ENCODE assay signal across 20 cellular contexts in the genomic region with DNA sequence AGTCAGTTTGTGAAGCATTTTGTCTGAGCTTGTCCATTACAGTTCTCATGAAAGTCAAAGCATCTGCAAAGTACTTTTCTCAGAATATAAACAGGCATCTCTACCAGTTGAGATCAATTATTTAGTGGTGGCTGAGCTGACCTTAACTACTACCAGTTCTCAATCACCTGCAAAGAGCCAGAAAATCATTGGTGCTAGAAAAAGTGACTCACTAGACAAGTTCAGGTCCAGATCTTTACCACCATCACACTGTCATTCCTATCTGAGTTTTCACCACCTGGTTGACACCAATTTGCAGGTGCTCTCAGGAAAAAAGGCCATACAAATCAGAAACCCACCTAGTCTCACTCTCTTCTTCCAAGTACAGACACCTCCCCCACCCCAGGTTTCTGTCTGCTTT. TPM values are rescaled to one million over a fixed set of nuclear protein-coding genes. Genes with fewer than 3 reads are reported as not detected.
DNase-seq lines count a peak whose midpoint lies in the region; ATAC-seq, FAIRE-seq and TF ChIP-seq lines count a peak whose summit lies in the region.
"Had no signal": no experiment of that assay in that cellular context is flagged by ENCODE, and none has a peak within 500 bp of the region (broad histone marks: within the 10 kb centered on the region; RNA-seq: fewer than 3 reads in every experiment).

No MANE protein-coding gene starts in this region.

- no peak for FAIRE-seq in HepG2 (lab: Jason Lieb, UNC)

- POLR2A ChIA-PET in HepG2 (lab: Yijun Ruan, JAX), result interaction anchor here (1.4 kb wide), 1 partner anchor 55 kb away, joined by 3 read pairs; no protein-coding TSS in a partner anchor

- H3K4me2 ChIP-seq in HepG2 (ENCODE audit: low read depth, low read length) (no peak overlapping the region), OCI-LY1 (ENCODE audit: low read length) (peak overlapping the region; percentile 42)

- peaks cover 4 to 34% of the 10 kb centered on the region in 2 experiments; a peak in 4 of 5 replicates for H3K36me3 ChIP-seq in HepG2 (replicated peaks in 1 of 2; ENCODE audit: control insufficient read depth in 1 of 2, insufficient read depth in 2 of 2, low read length in 2 of 2)
- no peaks in the 10 kb centered on the region for H3K36me3 ChIP-seq in right lobe of liver
- peaks cover 7% of the 10 kb centered on the region; the same call in 1 of the 2 replicates for H3K36me3 ChIP-seq in OCI-LY1 (ENCODE audit: insufficient read depth, low read length)
- H3K36me3 ChIP-seq: esophagus muscularis mucosa, ovary, sigmoid colon, upper lobe of left lung had no signal

- TF ChIP-seq CTCF in HepG2 (CRISPR knock-in tag; IDR thresholded peaks at IDR 0.05) (no peak), right lobe of liver (IDR thresholded peaks at IDR 0.05) (no peak), OCI-LY1 (IDR thresholded peaks at IDR 0.05; ENCODE audit: low read length) (no peak)

- H3K27ac ChIP-seq in HepG2 (ENCODE audit: extremely low read length, insufficient read depth, low read length) (peak overlapping the region; percentile 15), right lobe of liver (no peak overlapping the region), OCI-LY1 (ENCODE audit: low read depth, low read length, poor library complexity, severe bottlenecking) (peak overlapping the region; percentile 89)
- H3K27ac ChIP-seq: esophagus muscularis mucosa, ovary, upper lobe of left lung, VCaP had no signal

- ATAC-seq in HepG2 (no peak), right lobe of liver (no peak), HG03378 (IDR thresholded peaks at IDR 0.05; ENCODE audit: unreplicated experiment) (no peak)
- ATAC-seq: left ventricle myocardium superior, T-cell had no signal

- H3K27me3 ChIP-seq in HepG2 (ENCODE audit: control insufficient read depth in 1 of 2, insufficient read depth in 2 of 2, low read length in 2 of 2) (no peaks in the 10 kb centered on the region), right lobe of liver (no peaks in the 10 kb centered on the region), OCI-LY1 (ENCODE audit: insufficient read depth, low read length) (no peaks in the 10 kb centered on the region)
- H3K27me3 ChIP-seq: esophagus muscularis mucosa, ovary, sigmoid colon, upper lobe of left lung had no signal

- BruUV-seq in HepG2 (replicated peaks; lab: Mats Ljungman, UMichigan), result no TSS peak

- no peak for TF ChIP-seq RAD21 in HepG2 (CRISPR knock-in tag; IDR thresholded peaks at IDR 0.05)

- TF ChIP-seq EP300 in HepG2 (IDR thresholded peaks at IDR 0.05; ENCODE audit: low read depth in 2 of 2, low read length in 2 of 2) (no peak), HepG2 (CRISPR knock-in tag; IDR thresholded peaks at IDR 0.05; ENCODE audit: borderline replicate concordance) (no peak)

- CTCF ChIA-PET in HepG2 (lab: Yijun Ruan, JAX; ENCODE audit: low intra/inter-chr PET ratio, low total read pairs), result no interaction called here

- DNase-seq in HepG2 (ENCODE audit: low spot score) (no peak), right lobe of liver (no peak), kidney tubule cell (ENCODE audit: low spot score) (peak; percentile 36), DMS79 treated with DMSO at 0.1 percent for 48 hours (lab: John Stamatoyannopoulos, UW) (no peak), NCI-H69 (lab: John Stamatoyannopoulos, UW) (no peak), hypothalamus (lab: John Stamatoyannopoulos, UW) (no peak)
- DNase-seq: ACHN; activated CD4-positive, alpha-beta memory T cell treated with anti-CD3 and anti-CD28 coated beads for 36 hours; left ventricle myocardium superior; NCI-H2029 treated with DMSO at 0.1 percent for 48 hours; NCI-H446; ovary; SHP77 treated with DMSO at 0.1 percent for 48 hours; sigmoid colon; T-cell; upper lobe of left lung had no signal

- H3K4me1 ChIP-seq in HepG2 (ENCODE audit: insufficient read depth, low read length) (peaks cover 22% of the 10 kb centered on the region), right lobe of liver (peaks cover 0 to 19% (median 5%) of the 10 kb centered on the region in 4 donors), OCI-LY1 (ENCODE audit: insufficient read depth, low read length, severe bottlenecking) (peaks cover 57% of the 10 kb centered on the region)

- no peak overlapping the region for H3K4me3 ChIP-seq in HepG2 (replicated peaks in 1 of 3; ENCODE audit: insufficient read depth in 1 of 3, low read depth in 2 of 3, low read length in 3 of 3)
- H3K4me3 ChIP-seq in right lobe of liver, result no peak overlapping the region
- H3K4me3 ChIP-seq in OCI-LY1 (ENCODE audit: low read depth, low read length, poor library complexity, severe bottlenecking), result peak overlapping the region; percentile 20
- H3K4me3 ChIP-seq: esophagus muscularis mucosa, ovary, sigmoid colon, upper lobe of left lung had no signal

- TF ChIP-seq POLR2A in HepG2 (IDR thresholded peaks at IDR 0.05; ENCODE audit: insufficient read depth in 1 of 2, low read depth in 2 of 2, low read length in 2 of 2), result no peak
- no peak for TF ChIP-seq POLR2A in right lobe of liver (IDR thresholded peaks at IDR 0.05)

- peaks cover 18% of the 10 kb centered on the region; the same call in 1 of the 2 replicates for H4K20me1 ChIP-seq in HepG2 (ENCODE audit: insufficient read depth, low read length)
- H4K20me1 ChIP-seq in OCI-LY1 (ENCODE audit: insufficient read depth, low read length), result no peaks in the 10 kb centered on the region

- no peaks in the 10 kb centered on the region; the same call in 1 of the 2 replicates for H3F3A ChIP-seq in OCI-LY1 (ENCODE audit: insufficient read depth, low read length)

- intact Hi-C loops in HepG2 (cut with micrococcal nuclease; ENCODE audit: unreplicated experiment) (no loop called here), right lobe of liver (cut with DNase I) (no loop called here)

- peaks cover 94% of the 10 kb centered on the region for H3K79me2 ChIP-seq in HepG2 (ENCODE audit: insufficient read depth, low read length)
- peaks cover 43% of the 10 kb centered on the region for H3K79me2 ChIP-seq in OCI-LY1 (ENCODE audit: insufficient read depth, low read length)

- H3K9ac ChIP-seq in HepG2 (ENCODE audit: insufficient read depth, low read depth, low read length) (no peak overlapping the region), OCI-LY1 (ENCODE audit: low read length) (peak overlapping the region; percentile 41; the same call in 1 of the 2 replicates)

- no peaks in the 10 kb centered on the region for H3K9me2 ChIP-seq in OCI-LY1 (ENCODE audit: low read depth, low read length)

- no peak overlapping the region for H2AFZ ChIP-seq in HepG2 (ENCODE audit: low read length)
- no peak overlapping the region for H2AFZ ChIP-seq in OCI-LY1 (ENCODE audit: low read length)

- in situ Hi-C loops in HepG2 (cut with HindIII; ENCODE audit: extremely low pct_ligation_motif_present, low pct_unique_long_range_greater_than_20kb), result no loop called here

- H3K9me3 ChIP-seq in HepG2 (ENCODE audit: low read length), result no peaks in the 10 kb centered on the region
- no peaks in the 10 kb centered on the region for H3K9me3 ChIP-seq in right lobe of liver
- H3K9me3 ChIP-seq in OCI-LY1 (ENCODE audit: low read length), result no peaks in the 10 kb centered on the region
- H3K9me3 ChIP-seq: esophagus muscularis mucosa, ovary, sigmoid colon, upper lobe of left lung had no signal

TF ChIP-seq in HepG2, 621 proteins besides CTCF, POLR2A, EP300 and RAD21:
- TF ChIP-seq CBX1 (IDR thresholded peaks at IDR 0.05; ENCODE audit: low read depth) (no peak), RBM22 (optimal IDR thresholded peaks at IDR 0.05; ENCODE audit: low read length) (peak; percentile 81)
TF ChIP-seq in HepG2: peak in this region for 1.

RNA-seq across cellular contexts. Expression of a gene that starts 33.3 kb away (rescaled TPM):
- total RNA-seq in HepG2 (2016; rRNA removed; fragmentation: Illumina TruSeq; extraction: Trizol) (77.6 and 81.9 TPM in 2 replicates), right lobe of liver (100 to 1,000 TPM in 1 of 6 experiments, 10 to 100 TPM in 5; 39.3 to 114 (median 57.2) TPM)
- 59.0 and 66.4 TPM in 2 replicates for total RNA-seq in HepG2 (2016; cell fraction: cytosol; rRNA removed; fragmentation: Illumina TruSeq; extraction: Trizol; ENCODE audit: low read depth)
- 71.0 and 73.8 TPM in 2 replicates for total RNA-seq in HepG2 (2016; cell fraction: insoluble cytoplasmic fraction; rRNA removed; fragmentation: Illumina TruSeq; extraction: Trizol)
- total RNA-seq in HepG2 (2016; cell fraction: membrane; rRNA removed; fragmentation: Illumina TruSeq; extraction: Trizol), result 62.7 and 81.8 TPM in 2 replicates
- total RNA-seq in HepG2 (2016; cell fraction: nucleus; rRNA removed; fragmentation: Illumina TruSeq; extraction: Trizol), result 194 and 200 TPM in 2 replicates
- 24.6 and 31.9 TPM in 2 replicates for polyA plus RNA-seq in HepG2 (2011; rRNA removed)
- polyA plus RNA-seq in HepG2 (2011; cell fraction: cytosol; rRNA removed), result 13.5 and 20.5 TPM in 2 replicates
- polyA plus RNA-seq in HepG2 (2011; cell fraction: nucleus; rRNA removed), result 39.1 and 45.5 TPM in 2 replicates
- polyA plus RNA-seq in HepG2 (2012), result 36.3 and 47.9 TPM in 2 replicates
- 1.3 TPM in 2 replicates for polyA plus RNA-seq in HepG2 (2016; cell fraction: cytosol; fragmentation: Illumina TruSeq; extraction: Trizol; ENCODE audit: low read depth)
- polyA plus RNA-seq in HepG2 (2016; cell fraction: insoluble cytoplasmic fraction; fragmentation: Illumina TruSeq; extraction: Trizol; ENCODE audit: low read depth), result 25.7 and 26.0 TPM in 2 replicates
- 2.3 and 2.9 TPM in 2 replicates for polyA plus RNA-seq in HepG2 (2016; cell fraction: membrane; fragmentation: Illumina TruSeq; extraction: Trizol; ENCODE audit: low read depth)
- 31.0 and 34.9 TPM in 2 replicates for polyA plus RNA-seq in HepG2 (2016; cell fraction: nucleus; fragmentation: Illumina TruSeq; extraction: Trizol; ENCODE audit: insufficient read depth, low read depth)
- polyA minus RNA-seq in HepG2 (2011; rRNA and poly(A)+ RNA removed; ENCODE audit: low replicate concordance), result 18.0 and 90.0 TPM in 2 replicates
- polyA minus RNA-seq in HepG2 (2011; cell fraction: cytosol; rRNA and poly(A)+ RNA removed), result 91.7 and 111 TPM in 2 replicates
- 640 and 673 TPM in 2 replicates for polyA minus RNA-seq in HepG2 (2011; cell fraction: nucleus; rRNA and poly(A)+ RNA removed)

Comparison
In these comparisons a context has a peak if more than half of its experiments do, and no peak if none do; other contexts are left out.
1. H3K27ac ChIP-seq: peak in HepG2 (single experiment) and OCI-LY1 (single experiment); none in right lobe of liver (0 of 3).